8 cellular contexts compared by ENCODE assay signal in the genomic region with DNA sequence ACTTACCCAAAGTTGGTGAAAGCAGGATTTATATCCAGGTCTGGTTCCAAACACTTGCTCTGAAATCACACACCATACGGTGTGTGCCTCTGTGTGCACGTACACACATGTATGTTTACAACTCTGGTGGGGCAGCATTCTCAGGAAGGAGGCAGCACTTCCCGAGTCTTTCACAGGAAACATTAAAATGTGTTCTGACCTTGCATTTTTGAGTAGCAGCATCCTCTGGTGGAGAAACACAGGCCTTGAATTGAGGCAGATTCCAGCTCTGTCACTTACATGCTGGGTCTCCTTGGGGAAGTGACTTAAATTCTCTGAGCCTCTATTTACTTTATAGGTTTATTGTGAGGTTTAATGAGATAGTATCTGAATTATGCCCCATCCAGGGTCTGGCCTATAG.
DNase-seq lines count a peak whose midpoint lies in the region; ATAC-seq and TF ChIP-seq lines count a peak whose summit lies in the region.

No MANE protein-coding gene starts in this region.

- no peaks in the 10 kb centered on the region for H3K36me3 Mint-ChIP-seq in endodermal cell (ENCODE audit: low read depth)

- H2AFZ ChIP-seq in OCI-LY1 (ENCODE audit: low read length): no peak overlapping the region
- no peak overlapping the region for H2AFZ ChIP-seq in trophoblast cell (ENCODE audit: insufficient read depth, low read length, poor library complexity)

- no peak overlapping the region for H4K12ac ChIP-seq in trophoblast cell (ENCODE audit: low read depth, low read length)

- H3K4me2 ChIP-seq in OCI-LY1 (ENCODE audit: low read length): no peak overlapping the region
- H3K4me2 ChIP-seq in trophoblast cell (ENCODE audit: low read length): no peak overlapping the region

- no peak overlapping the region for H3K27ac ChIP-seq in OCI-LY1 (ENCODE audit: low read depth, low read length, poor library complexity, severe bottlenecking)
- H3K27ac ChIP-seq in endodermal cell (ENCODE audit: low read depth, low read length): no peak overlapping the region
- H3K27ac ChIP-seq in trophoblast cell (ENCODE audit: low read depth, low read length): no peak overlapping the region

- H3K14ac ChIP-seq in trophoblast cell (ENCODE audit: low read length): no peak overlapping the region

- peak overlapping the region; percentile 50 for H4K91ac ChIP-seq in trophoblast cell (ENCODE audit: low read depth, low read length)

- peaks cover 11% of the 10 kb centered on the region for H3K79me1 ChIP-seq in trophoblast cell (ENCODE audit: low read length)

- no peak overlapping the region for H3K4me3 Mint-ChIP-seq in endodermal cell

- H4K20me1 ChIP-seq in OCI-LY1 (ENCODE audit: insufficient read depth, low read length): no peaks in the 10 kb centered on the region

- ATAC-seq in stimulated activated naive CD8-positive, alpha-beta T cell treated with anti-CD3 and anti-CD28 coated beads, Interleukin-15, Interleukin-2, amounts not matched to agents 100 U/mL and 50 U/mL, for 24 hours: no peak
- no peak for ATAC-seq in HG03520 (IDR thresholded peaks at IDR 0.05; ENCODE audit: unreplicated experiment)
- no peak for ATAC-seq in GM19397 (IDR thresholded peaks at IDR 0.05; ENCODE audit: unreplicated experiment)
- no peak for ATAC-seq in HG03469 (IDR thresholded peaks at IDR 0.05; ENCODE audit: unreplicated experiment)

- WGBS in endodermal cell (ENCODE audit: insufficient coverage in 1 of 2, insufficient read length in 1 of 2), 2 experiments: 83 to 87% methylated on average over 3 of the region's 3 CpGs
- no CpG with 5 or more reads among the region's 3 CpGs for WGBS in trophoblast cell (ENCODE audit: extremely low coverage, insufficient coverage, insufficient read length)

- no peak overlapping the region for H3K18ac ChIP-seq in trophoblast cell (ENCODE audit: low read length)

- no peak overlapping the region for H3K23ac ChIP-seq in trophoblast cell (ENCODE audit: low read length)

- no peak overlapping the region for H2BK12ac ChIP-seq in trophoblast cell (ENCODE audit: low read length)

- no peaks in the 10 kb centered on the region for H3K9me2 ChIP-seq in OCI-LY1 (ENCODE audit: low read depth, low read length)

- H3K27ac Mint-ChIP-seq in endodermal cell: no peak overlapping the region

- H3K4me3 ChIP-seq in OCI-LY1 (ENCODE audit: low read depth, low read length, poor library complexity, severe bottlenecking) (no peak overlapping the region), endodermal cell (ENCODE audit: low read length) (no peak overlapping the region), trophoblast cell (ENCODE audit: low read depth, low read length) (no peak overlapping the region)

- H3K79me2 ChIP-seq in OCI-LY1 (ENCODE audit: insufficient read depth, low read length) (no peaks in the 10 kb centered on the region), trophoblast cell (ENCODE audit: control insufficient read depth, insufficient read depth, low read length, poor library complexity) (peaks cover 9% of the 10 kb centered on the region)

- no peak overlapping the region for H2BK5ac ChIP-seq in trophoblast cell (ENCODE audit: low read depth, low read length, poor library complexity)

- no peaks in the 10 kb centered on the region for H3K9me3 Mint-ChIP-seq in endodermal cell

- H3K4ac ChIP-seq in trophoblast cell (ENCODE audit: low read depth, low read length): no peak overlapping the region

- H3K27me3 Mint-ChIP-seq in endodermal cell (ENCODE audit: insufficient read depth): no peaks in the 10 kb centered on the region

- in situ Hi-C loops in G401 (cut with HindIII; ENCODE audit: low sequenced_read_pairs): loop anchor here (5.0 kb wide), 1 partner anchor 62 kb away; no protein-coding TSS in a partner anchor

- peaks cover 5% of the 10 kb centered on the region for H3K4me1 ChIP-seq in OCI-LY1 (ENCODE audit: insufficient read depth, low read length, severe bottlenecking)
- H3K4me1 ChIP-seq in endodermal cell (ENCODE audit: control insufficient read depth, insufficient read depth, low read length): peaks cover 9% of the 10 kb centered on the region
- peaks cover 12 to 17% of the 10 kb centered on the region in 2 experiments for H3K4me1 ChIP-seq in trophoblast cell (ENCODE audit: control insufficient read depth in 1 of 2, insufficient read depth in 2 of 2, low read length in 2 of 2)

- H3K36me3 ChIP-seq in OCI-LY1 (ENCODE audit: insufficient read depth, low read length) (peaks cover under 1% of the 10 kb centered on the region; the same call in 1 of the 2 replicates), endodermal cell (ENCODE audit: control insufficient read depth, insufficient read depth, low read length) (no peaks in the 10 kb centered on the region), trophoblast cell (ENCODE audit: control insufficient read depth in 1 of 2, insufficient read depth in 2 of 2, low read length in 2 of 2) (peaks cover 12 to 22% of the 10 kb centered on the region in 2 experiments)

- H3K9me3 ChIP-seq in OCI-LY1 (ENCODE audit: low read length) (no peaks in the 10 kb centered on the region), endodermal cell (ENCODE audit: control insufficient read depth, low read length) (no peaks in the 10 kb centered on the region), trophoblast cell (ENCODE audit: insufficient read depth, low read depth, low read length) (no peaks in the 10 kb centered on the region)

- TF ChIP-seq CTCF in OCI-LY1 (IDR thresholded peaks at IDR 0.05; ENCODE audit: low read length): peak; percentile 43; the same call in 1 of the 2 replicates
- peak; percentile 50 for TF ChIP-seq CTCF in endodermal cell (conservative IDR thresholded peaks at IDR 0.05)

- no peak overlapping the region for H3K9ac ChIP-seq in OCI-LY1 (ENCODE audit: low read length)
- H3K9ac ChIP-seq in endodermal cell (ENCODE audit: extremely low read depth, low read length, poor library complexity, severe bottlenecking): no peak overlapping the region
- H3K9ac ChIP-seq in trophoblast cell (ENCODE audit: low read length): no peak overlapping the region

- no peak overlapping the region for H4K8ac ChIP-seq in trophoblast cell (ENCODE audit: low read depth, low read length)

- H3F3A ChIP-seq in OCI-LY1 (ENCODE audit: insufficient read depth, low read length): no peaks in the 10 kb centered on the region

- H2BK120ac ChIP-seq in trophoblast cell (ENCODE audit: insufficient read depth, low read length, poor library complexity): no peak overlapping the region

- H3K4me1 Mint-ChIP-seq in endodermal cell: peaks cover 22% of the 10 kb centered on the region

- DNase-seq in G401 (ENCODE audit: low spot score) (peak; percentile 48), endodermal cell (no peak), trophoblast cell (peak in 1 of 2 donors; percentile 34)
- no peak for DNase-seq in stimulated activated naive CD8-positive, alpha-beta T cell treated with anti-CD3 and anti-CD28 coated beads, Interleukin-15, Interleukin-2, amounts not matched to agents 100 U/mL and 50 U/mL, for 24 hours

- H3K27me3 ChIP-seq in OCI-LY1 (ENCODE audit: insufficient read depth, low read length): no peaks in the 10 kb centered on the region
- no peaks in the 10 kb centered on the region for H3K27me3 ChIP-seq in endodermal cell (ENCODE audit: control insufficient read depth, insufficient read depth, low read length, poor library complexity, severe bottlenecking)
- no peaks in the 10 kb centered on the region for H3K27me3 ChIP-seq in trophoblast cell (ENCODE audit: insufficient read depth, low read length)

- no peak overlapping the region for H2AK5ac ChIP-seq in trophoblast cell (ENCODE audit: low read length)
